12 cellular contexts compared by ENCODE assay signal in the genomic region with DNA sequence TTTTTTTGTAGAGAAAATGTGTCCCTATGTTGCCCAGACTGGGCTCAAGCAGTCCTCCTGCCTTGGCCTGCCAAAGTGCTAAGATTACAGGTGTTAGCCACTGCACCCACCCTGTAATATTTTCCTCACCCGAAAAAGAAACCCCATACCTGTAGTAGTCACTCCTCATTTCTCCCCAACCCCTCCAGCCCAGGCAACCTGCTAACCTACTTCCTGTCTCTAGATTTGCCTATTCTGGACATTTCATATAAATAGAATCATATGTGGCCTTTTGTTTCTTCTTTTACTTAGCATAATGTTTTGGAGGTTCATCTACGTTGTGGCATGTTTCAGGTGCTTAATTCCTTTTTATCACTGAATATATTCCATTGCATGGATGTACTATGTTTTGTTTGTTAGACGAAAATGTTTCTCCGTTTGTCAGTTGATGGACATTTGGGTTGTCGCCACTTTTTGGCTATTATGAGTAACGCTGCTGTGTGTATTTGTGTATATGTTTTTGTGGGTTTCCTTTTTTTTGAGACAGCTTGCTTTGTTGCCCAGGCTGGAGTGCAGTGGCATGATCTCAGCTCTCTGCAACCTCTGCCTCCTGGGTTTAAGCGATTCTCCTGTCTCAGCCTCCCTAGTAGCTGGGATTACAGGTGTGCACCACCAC. TPM values are rescaled to one million over a fixed set of nuclear protein-coding genes. Genes with fewer than 3 reads are reported as not detected.
DNase-seq lines count a peak whose midpoint lies in the region; ATAC-seq and TF ChIP-seq lines count a peak whose summit lies in the region.
"Had no signal": no experiment of that assay in that cellular context is flagged by ENCODE, and none has a peak within 500 bp of the region (broad histone marks: within the 10 kb centered on the region; RNA-seq: fewer than 3 reads in every experiment).

No MANE protein-coding gene starts in this region.

- intact Hi-C loops in CD8-positive, alpha-beta T cell (cut with DNase I, micrococcal nuclease): no loop called here

- no peaks in the 10 kb centered on the region for H3K27me3 ChIP-seq in CD8-positive, alpha-beta T cell (ENCODE audit: insufficient read depth, low read length)

- POLR2A ChIA-PET in CD8-positive, alpha-beta T cell (lab: Charles Lee): interaction anchor here (1.1 kb wide), 1 partner anchor 9 kb away, joined by 3 read pairs; a partner anchor contains a TSS

- H3K4me1 Mint-ChIP-seq in CD8-positive, alpha-beta T cell (ENCODE audit: low read depth): peaks cover 72% of the 10 kb centered on the region
- peaks cover 70% of the 10 kb centered on the region for H3K4me1 Mint-ChIP-seq in activated naive CD8-positive, alpha-beta T cell treated with anti-CD3 and anti-CD28 coated beads for 36 hours

- no peaks in the 10 kb centered on the region for H3K36me3 ChIP-seq in CD8-positive, alpha-beta T cell (ENCODE audit: insufficient read depth, low read length)

- H3K27me3 Mint-ChIP-seq in CD8-positive, alpha-beta T cell (ENCODE audit: low read depth): no peaks in the 10 kb centered on the region
- H3K27me3 Mint-ChIP-seq in activated naive CD8-positive, alpha-beta T cell treated with anti-CD3 and anti-CD28 coated beads for 36 hours: no peaks in the 10 kb centered on the region

- no peak for DNase-seq in CD8-positive, alpha-beta T cell
- DNase-seq in activated naive CD8-positive, alpha-beta T cell treated with anti-CD3 and anti-CD28 coated beads for 36 hours: peak; percentile 38
- DNase-seq in SKM-1 (lab: John Stamatoyannopoulos, UW; ENCODE audit: unreplicated experiment): no peak
- no peak for DNase-seq in NOMO-1 treated with DMSO at 0.1 percent for 48 hours (lab: John Stamatoyannopoulos, UW; ENCODE audit: unreplicated experiment)
- no peak for DNase-seq in CD1c-positive myeloid dendritic cell (ENCODE audit: extremely low spot score)
- DNase-seq in ecto neural progenitor cell (ENCODE audit: low spot score): no peak
- DNase-seq: amygdala, kidney glomerular epithelial cell, NCI-H2171, right cardiac atrium had no signal

- H3K4me3 Mint-ChIP-seq in CD8-positive, alpha-beta T cell: peak overlapping the region; percentile 13
- H3K4me3 Mint-ChIP-seq in activated naive CD8-positive, alpha-beta T cell treated with anti-CD3 and anti-CD28 coated beads for 36 hours: peak overlapping the region; percentile 58

- H3K9me3 Mint-ChIP-seq in CD8-positive, alpha-beta T cell: no peaks in the 10 kb centered on the region
- H3K9me3 Mint-ChIP-seq in activated naive CD8-positive, alpha-beta T cell treated with anti-CD3 and anti-CD28 coated beads for 36 hours: peaks cover 1% of the 10 kb centered on the region

- peak overlapping the region; percentile 15 for H3K27ac Mint-ChIP-seq in CD8-positive, alpha-beta T cell
- peak overlapping the region; percentile 83 for H3K27ac Mint-ChIP-seq in activated naive CD8-positive, alpha-beta T cell treated with anti-CD3 and anti-CD28 coated beads for 36 hours

- no peaks in the 10 kb centered on the region for H3K9me3 ChIP-seq in CD8-positive, alpha-beta T cell (ENCODE audit: low read length)

- peaks cover 26% of the 10 kb centered on the region for H3K4me1 ChIP-seq in CD8-positive, alpha-beta T cell (ENCODE audit: insufficient read depth, low read length)

- no peak overlapping the region for H3K4me3 ChIP-seq in CD8-positive, alpha-beta T cell (ENCODE audit: low read depth, low read length)

- no peak overlapping the region for H3K27ac ChIP-seq in CD8-positive, alpha-beta T cell (ENCODE audit: low read depth, low read length)

- ATAC-seq in CD8-positive, alpha-beta T cell: peak; percentile 63
- ATAC-seq in GM19351 (IDR thresholded peaks at IDR 0.05; ENCODE audit: unreplicated experiment): peak; percentile 65
- peak; percentile 39 for ATAC-seq in HG03439 (IDR thresholded peaks at IDR 0.05; ENCODE audit: unreplicated experiment)
- ATAC-seq: right cardiac atrium had no signal

- CTCF ChIA-PET in CD8-positive, alpha-beta T cell (lab: Charles Lee): no interaction called here

- peaks cover 9% of the 10 kb centered on the region for H3K36me3 Mint-ChIP-seq in CD8-positive, alpha-beta T cell
- H3K36me3 Mint-ChIP-seq in activated naive CD8-positive, alpha-beta T cell treated with anti-CD3 and anti-CD28 coated beads for 36 hours: peaks cover 36% of the 10 kb centered on the region

- no peak for TF ChIP-seq CTCF in CD8-positive, alpha-beta T cell (IDR thresholded peaks at IDR 0.05)

RNA-seq across cellular contexts. Expression of a gene that starts 6.2 kb away (rescaled TPM):
- 10 to 100 TPM; 38.8 to 41.7 TPM for total RNA-seq in CD8-positive, alpha-beta T cell
- 10 to 100 TPM; 36.8 to 43.6 TPM for total RNA-seq in activated naive CD8-positive, alpha-beta T cell treated with anti-CD3 and anti-CD28 coated beads for 36 hours

RNA-seq across cellular contexts. Expression of a gene that starts 9.3 kb away (rescaled TPM):
- total RNA-seq in CD8-positive, alpha-beta T cell: 10 to 100 TPM; 47.6 to 57.9 TPM
- total RNA-seq in activated naive CD8-positive, alpha-beta T cell treated with anti-CD3 and anti-CD28 coated beads for 36 hours: 10 to 100 TPM; 50.6 to 51.0 TPM

RNA-seq across cellular contexts. Expression of a gene that starts 42.9 kb away (rescaled TPM):
- total RNA-seq in CD8-positive, alpha-beta T cell: 1 to 10 TPM; 8.7 to 9.6 TPM
- 1 to 10 TPM; 6.6 to 7.3 TPM for total RNA-seq in activated naive CD8-positive, alpha-beta T cell treated with anti-CD3 and anti-CD28 coated beads for 36 hours
